Comparison of ENCODE assay signal across 1 cellular context in the genomic region with DNA sequence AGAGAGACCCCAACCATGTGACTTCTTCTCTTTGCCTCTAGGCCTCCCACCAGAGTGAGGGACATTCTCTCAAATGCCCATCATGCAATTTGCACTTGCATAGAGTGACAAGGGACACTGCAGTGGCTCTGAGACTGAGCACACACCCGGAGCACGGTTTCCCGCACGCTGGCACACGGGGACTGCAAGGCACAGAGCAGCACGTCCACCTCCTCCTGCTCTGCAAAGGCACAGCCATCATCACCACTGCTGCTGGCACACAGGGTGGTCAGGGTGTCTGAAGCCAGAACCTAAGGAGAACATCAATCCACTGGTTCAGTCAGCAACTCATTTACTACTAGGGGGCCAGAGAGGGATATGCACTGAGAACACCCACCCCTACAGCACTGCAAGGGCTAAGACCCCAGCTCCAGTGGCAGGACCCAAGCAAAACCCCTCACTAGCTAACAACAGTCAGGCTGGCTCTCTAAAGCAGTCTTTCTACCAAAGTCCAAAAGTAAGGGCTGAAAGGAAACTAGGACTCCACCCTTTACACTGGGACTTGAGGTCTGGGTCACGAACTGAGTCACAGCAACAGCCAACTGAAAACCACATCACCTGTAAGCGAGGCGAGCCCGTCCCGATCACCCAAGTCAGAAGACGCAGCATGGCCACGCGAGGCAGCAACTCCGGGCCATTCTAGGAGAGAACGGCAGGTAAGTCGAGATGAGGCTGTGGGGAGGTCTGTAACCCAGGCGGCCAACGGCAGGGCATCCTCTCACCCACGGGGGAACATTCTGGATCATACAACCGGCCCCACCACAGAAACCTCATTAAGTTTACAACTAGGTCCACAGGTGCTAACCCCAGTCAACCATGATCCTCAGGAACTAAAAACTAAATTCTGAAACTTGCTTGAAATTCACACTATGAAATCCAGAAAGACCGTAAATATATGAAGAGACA.
TF ChIP-seq lines count a peak whose summit lies in the region.

No MANE protein-coding gene starts in this region.

TF ChIP-seq in K562, 482 proteins besides CTCF, POLR2A, EP300 and RAD21:
- TF ChIP-seq RUNX1 (IDR thresholded peaks at IDR 0.05; ENCODE audit: low read depth), result no peak
- 0 out of 2 replicates have a peak, but pooled peaks have one; percentile 17 for TF ChIP-seq POLR2AphosphoS5 (IDR thresholded peaks at IDR 0.05; ENCODE audit: control insufficient read depth, insufficient read depth, low read depth, low read length)
- TF ChIP-seq SMARCB1 (IDR thresholded peaks at IDR 0.05; ENCODE audit: insufficient read length, low read depth), result no peak
- no peak for TF ChIP-seq PYGO2 (tag; IDR thresholded peaks at IDR 0.05)
- 0 out of 2 replicates have a peak, but pooled peaks have one; percentile 27 for TF ChIP-seq POLR2G (IDR thresholded peaks at IDR 0.05; ENCODE audit: low read depth, low read length)
- no peak for TF ChIP-seq ZSCAN29 (IDR thresholded peaks at IDR 0.05)
- TF ChIP-seq, protein P1, sequence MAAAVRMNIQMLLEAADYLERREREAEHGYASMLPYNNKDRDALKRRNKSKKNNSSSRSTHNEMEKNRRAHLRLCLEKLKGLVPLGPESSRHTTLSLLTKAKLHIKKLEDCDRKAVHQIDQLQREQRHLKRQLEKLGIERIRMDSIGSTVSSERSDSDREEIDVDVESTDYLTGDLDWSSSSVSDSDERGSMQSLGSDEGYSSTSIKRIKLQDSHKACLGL (CRISPR knock-in tag; IDR thresholded peaks at IDR 0.05; ENCODE audit: borderline replicate concordance, poor library complexity, severe bottlenecking), result no peak
TF ChIP-seq in K562: peak in this region for 2.
